9 cellular contexts compared by ENCODE assay signal in genomic region chr9:136225366-136225747, GRCh38. TPM values are rescaled to one million over a fixed set of nuclear protein-coding genes. Genes with fewer than 3 reads are reported as not detected.
DNase-seq lines count a peak whose midpoint lies in the region; ATAC-seq, FAIRE-seq and TF ChIP-seq lines count a peak whose summit lies in the region.
"Had no signal": no experiment of that assay in that cellular context is flagged by ENCODE, and none has a peak within 500 bp of the region (broad histone marks: within the 10 kb centered on the region; RNA-seq: fewer than 3 reads in every experiment).

No MANE protein-coding gene starts in this region.

- no peak overlapping the region for H3K4me2 ChIP-seq in HepG2 (ENCODE audit: low read depth, low read length)

- intact Hi-C loops in HepG2 (cut with micrococcal nuclease; ENCODE audit: unreplicated experiment), result no loop called here
- intact Hi-C loops in right lobe of liver (cut with DNase I), result no loop called here

- peaks cover 30% of the 10 kb centered on the region for H3K79me2 ChIP-seq in HepG2 (ENCODE audit: insufficient read depth, low read length)

- H3K36me3 ChIP-seq in HepG2 (replicated peaks in 1 of 2; ENCODE audit: control insufficient read depth in 1 of 2, insufficient read depth in 2 of 2, low read length in 2 of 2), result peaks cover 35 to 66% of the 10 kb centered on the region in 2 experiments
- H3K36me3 ChIP-seq in right lobe of liver, result peaks cover 0 to 7% (median 0%) of the 10 kb centered on the region in 4 donors
- H3K36me3 ChIP-seq in suprapubic skin, result peaks cover 37% of the 10 kb centered on the region

- POLR2A ChIA-PET in HepG2 (lab: Yijun Ruan, JAX) (no interaction called here), RWPE1 (lab: Yijun Ruan, JAX; ENCODE audit: low non-redundant PET) (no interaction called here)

- CTCF ChIA-PET in HepG2 (lab: Yijun Ruan, JAX; ENCODE audit: low intra/inter-chr PET ratio, low total read pairs), result interaction anchor here (1.2 to 1.9 kb wide), 2 partner anchors 55 to 92 kb away, joined by 4 to 7 read pairs; no protein-coding TSS in a partner anchor
- CTCF ChIA-PET in RWPE1 (lab: Yijun Ruan, JAX), result interaction anchor here (0.6 to 1.3 kb wide), 11 partner anchors 9 to 1211 kb away, joined by 3 to 5 read pairs (median 3); no protein-coding TSS in a partner anchor

- ATAC-seq in HepG2 (no peak), right lobe of liver (no peak), HG02759 (IDR thresholded peaks at IDR 0.05; ENCODE audit: unreplicated experiment) (peak; percentile 62), GM21526 (IDR thresholded peaks at IDR 0.05; ENCODE audit: low FRiP score, unreplicated experiment) (no peak)

- H3K4me3 ChIP-seq in HepG2 (replicated peaks in 1 of 3; ENCODE audit: insufficient read depth in 1 of 3, low read depth in 2 of 3, low read length in 3 of 3) (no peak overlapping the region), right lobe of liver (no peak overlapping the region), suprapubic skin (no peak overlapping the region)

- H3K27ac ChIP-seq in HepG2 (ENCODE audit: extremely low read length, insufficient read depth, low read length), result no peak overlapping the region
- no peak overlapping the region for H3K27ac ChIP-seq in right lobe of liver
- H3K27ac ChIP-seq in RWPE1, result peak overlapping the region; percentile 80
- H3K27ac ChIP-seq in suprapubic skin, result peak overlapping the region; percentile 40

- no peak overlapping the region for H3K9ac ChIP-seq in HepG2 (ENCODE audit: insufficient read depth, low read depth, low read length)

- BruUV-seq in HepG2 (replicated peaks; lab: Mats Ljungman, UMichigan), result no TSS peak

- no peak overlapping the region for H2AFZ ChIP-seq in HepG2 (ENCODE audit: low read length)

- no peak for TF ChIP-seq RAD21 in HepG2 (CRISPR knock-in tag; IDR thresholded peaks at IDR 0.05)

- TF ChIP-seq EP300 in HepG2 (IDR thresholded peaks at IDR 0.05; ENCODE audit: low read depth in 2 of 2, low read length in 2 of 2), result no peak
- no peak for TF ChIP-seq EP300 in HepG2 (CRISPR knock-in tag; IDR thresholded peaks at IDR 0.05; ENCODE audit: borderline replicate concordance)
- no peak for TF ChIP-seq EP300 in suprapubic skin (IDR thresholded peaks at IDR 0.05)

- DNase-seq in HepG2 (ENCODE audit: low spot score) (no peak), right lobe of liver (no peak), RWPE1 (ENCODE audit: low spot score) (no peak), suprapubic skin (ENCODE audit: low spot score in 2 of 2) (no peak), NCI-H2029 treated with DMSO at 0.1 percent for 48 hours (lab: John Stamatoyannopoulos, UW) (no peak), SK-N-DZ (ENCODE audit: low spot score) (no peak)

- H3K9me3 ChIP-seq in HepG2 (ENCODE audit: low read length), result no peaks in the 10 kb centered on the region
- H3K9me3 ChIP-seq in right lobe of liver, result no peaks in the 10 kb centered on the region
- H3K9me3 ChIP-seq in suprapubic skin, result no peaks in the 10 kb centered on the region

- no peak for FAIRE-seq in HepG2 (lab: Jason Lieb, UNC)

- WGBS in HepG2 (ENCODE audit: low lambda C conversion rate), result 98% methylated on average over 10 of the region's 19 CpGs
- 83% methylated on average over 7 of the region's 19 CpGs for WGBS in right lobe of liver (ENCODE audit: insufficient coverage, low coverage, low lambda C conversion rate, missing lambda C conversion rate)
- 69% methylated on average over 11 of the region's 19 CpGs for WGBS in suprapubic skin

- no peaks in the 10 kb centered on the region for H3K4me1 ChIP-seq in HepG2 (ENCODE audit: insufficient read depth, low read length)
- peaks cover 0 to 6% (median 2%) of the 10 kb centered on the region in 4 donors for H3K4me1 ChIP-seq in right lobe of liver
- peaks cover 28% of the 10 kb centered on the region for H3K4me1 ChIP-seq in suprapubic skin

- TF ChIP-seq CTCF in HepG2 (CRISPR knock-in tag; IDR thresholded peaks at IDR 0.05) (no peak), right lobe of liver (IDR thresholded peaks at IDR 0.05) (no peak), RWPE1 (conservative IDR thresholded peaks at IDR 0.05; ENCODE audit: low read depth) (no peak), suprapubic skin (IDR thresholded peaks at IDR 0.05) (no peak)

- H3K27me3 ChIP-seq in HepG2 (ENCODE audit: control insufficient read depth in 1 of 2, insufficient read depth in 2 of 2, low read length in 2 of 2) (no peaks in the 10 kb centered on the region), right lobe of liver (no peaks in the 10 kb centered on the region), suprapubic skin (no peaks in the 10 kb centered on the region)

- TF ChIP-seq POLR2A in HepG2 (IDR thresholded peaks at IDR 0.05; ENCODE audit: insufficient read depth in 1 of 2, low read depth in 2 of 2, low read length in 2 of 2) (no peak), right lobe of liver (IDR thresholded peaks at IDR 0.05) (no peak), suprapubic skin (IDR thresholded peaks at IDR 0.05) (no peak)

- in situ Hi-C loops in HepG2 (cut with HindIII; ENCODE audit: extremely low pct_ligation_motif_present, low pct_unique_long_range_greater_than_20kb), result no loop called here

- H4K20me1 ChIP-seq in HepG2 (ENCODE audit: insufficient read depth, low read length), result peaks cover 50% of the 10 kb centered on the region

TF ChIP-seq in HepG2, 621 proteins besides CTCF, POLR2A, EP300 and RAD21 (continues in another document):
- TF ChIP-seq HMG20B (CRISPR knock-in tag; conservative IDR thresholded peaks at IDR 0.05), result no peak
- no peak for TF ChIP-seq ZNF614 (CRISPR knock-in tag; IDR thresholded peaks at IDR 0.05; ENCODE audit: borderline replicate concordance)
- TF ChIP-seq TAF15 (IDR thresholded peaks at IDR 0.05; ENCODE audit: low read depth, low read length, poor library complexity, severe bottlenecking), result no peak

RNA-seq across cellular contexts. Expression of gene QSOX2, which starts 20.3 kb away (rescaled TPM):
- 10.1 and 27.1 TPM in 2 replicates for total RNA-seq in HepG2 (2016; rRNA removed; fragmentation: Illumina TruSeq; extraction: Trizol)
- total RNA-seq in HepG2 (2016; cell fraction: cytosol; rRNA removed; fragmentation: Illumina TruSeq; extraction: Trizol; ENCODE audit: low read depth), result 2.0 and 2.2 TPM in 2 replicates
- 9.0 and 27.0 TPM in 2 replicates for total RNA-seq in HepG2 (2016; cell fraction: insoluble cytoplasmic fraction; rRNA removed; fragmentation: Illumina TruSeq; extraction: Trizol)
- 4.9 and 5.5 TPM in 2 replicates for total RNA-seq in HepG2 (2016; cell fraction: membrane; rRNA removed; fragmentation: Illumina TruSeq; extraction: Trizol)
- total RNA-seq in HepG2 (2016; cell fraction: nucleus; rRNA removed; fragmentation: Illumina TruSeq; extraction: Trizol), result 29.4 and 33.0 TPM in 2 replicates
- polyA plus RNA-seq in HepG2 (2011; rRNA removed), result 36.4 and 42.1 TPM in 2 replicates
- 18.1 and 19.6 TPM in 2 replicates for polyA plus RNA-seq in HepG2 (2011; cell fraction: cytosol; rRNA removed)
- 53.2 and 71.8 TPM in 2 replicates for polyA plus RNA-seq in HepG2 (2011; cell fraction: nucleus; rRNA removed)
- 28.3 and 37.6 TPM in 2 replicates for polyA plus RNA-seq in HepG2 (2012)
- polyA plus RNA-seq in HepG2 (2016; cell fraction: cytosol; fragmentation: Illumina TruSeq; extraction: Trizol; ENCODE audit: low read depth), result 1.3 and 1.4 TPM in 2 replicates
- 8.1 and 10.4 TPM in 2 replicates for polyA plus RNA-seq in HepG2 (2016; cell fraction: insoluble cytoplasmic fraction; fragmentation: Illumina TruSeq; extraction: Trizol; ENCODE audit: low read depth)
- polyA plus RNA-seq in HepG2 (2016; cell fraction: membrane; fragmentation: Illumina TruSeq; extraction: Trizol; ENCODE audit: low read depth), result 2.5 and 3.2 TPM in 2 replicates
- 56.3 and 58.3 TPM in 2 replicates for polyA plus RNA-seq in HepG2 (2016; cell fraction: nucleus; fragmentation: Illumina TruSeq; extraction: Trizol; ENCODE audit: insufficient read depth, low read depth)
- 28.3 and 40.5 TPM in 2 replicates for polyA minus RNA-seq in HepG2 (2011; rRNA and poly(A)+ RNA removed; ENCODE audit: low replicate concordance)
- polyA minus RNA-seq in HepG2 (2011; cell fraction: cytosol; rRNA and poly(A)+ RNA removed), result 18.7 and 20.4 TPM in 2 replicates
- 26.1 and 26.5 TPM in 2 replicates for polyA minus RNA-seq in HepG2 (2011; cell fraction: nucleus; rRNA and poly(A)+ RNA removed)
- total RNA-seq in right lobe of liver, result 1 to 10 TPM; 2.9 to 8.7 (median 6.4) TPM
- total RNA-seq in suprapubic skin, result 10 to 100 TPM; 10.2 to 15.8 (median 12.1) TPM
- polyA plus RNA-seq in SK-N-DZ (2014; cell fraction: cytosol; rRNA removed), result 28.3 and 34.3 TPM in 2 replicates
- 67.5 and 68.8 TPM in 2 replicates for polyA plus RNA-seq in SK-N-DZ (2014; cell fraction: nucleus; rRNA removed)

RNA-seq across cellular contexts. Expression of gene LHX3, which starts 20.4 kb away (rescaled TPM):
- total RNA-seq in HepG2 (2016; rRNA removed; fragmentation: Illumina TruSeq; extraction: Trizol), result not detected in 2 replicates
- not detected in 2 replicates for total RNA-seq in HepG2 (2016; cell fraction: cytosol; rRNA removed; fragmentation: Illumina TruSeq; extraction: Trizol; ENCODE audit: low read depth)
- not detected in 2 replicates for total RNA-seq in HepG2 (2016; cell fraction: insoluble cytoplasmic fraction; rRNA removed; fragmentation: Illumina TruSeq; extraction: Trizol)
- total RNA-seq in HepG2 (2016; cell fraction: membrane; rRNA removed; fragmentation: Illumina TruSeq; extraction: Trizol), result not detected in 2 replicates
- not detected in 2 replicates for total RNA-seq in HepG2 (2016; cell fraction: nucleus; rRNA removed; fragmentation: Illumina TruSeq; extraction: Trizol)
- not detected in 2 replicates for polyA plus RNA-seq in HepG2 (2011; rRNA removed)
- not detected in 2 replicates for polyA plus RNA-seq in HepG2 (2011; cell fraction: cytosol; rRNA removed)
- polyA plus RNA-seq in HepG2 (2011; cell fraction: nucleus; rRNA removed), result 0.03 TPM in 1 of 2 replicates, not detected in the other
- polyA plus RNA-seq in HepG2 (2012), result not detected in 2 replicates
- polyA plus RNA-seq in HepG2 (2016; cell fraction: cytosol; fragmentation: Illumina TruSeq; extraction: Trizol; ENCODE audit: low read depth), result not detected in 2 replicates
- polyA plus RNA-seq in HepG2 (2016; cell fraction: insoluble cytoplasmic fraction; fragmentation: Illumina TruSeq; extraction: Trizol; ENCODE audit: low read depth), result not detected in 2 replicates
- not detected in 2 replicates for polyA plus RNA-seq in HepG2 (2016; cell fraction: membrane; fragmentation: Illumina TruSeq; extraction: Trizol; ENCODE audit: low read depth)
- not detected in 2 replicates for polyA plus RNA-seq in HepG2 (2016; cell fraction: nucleus; fragmentation: Illumina TruSeq; extraction: Trizol; ENCODE audit: insufficient read depth, low read depth)
- 0.05 TPM in 1 of 2 replicates, not detected in the other for polyA minus RNA-seq in HepG2 (2011; rRNA and poly(A)+ RNA removed; ENCODE audit: low replicate concordance)
- not detected in 2 replicates for polyA minus RNA-seq in HepG2 (2011; cell fraction: cytosol; rRNA and poly(A)+ RNA removed)
- polyA minus RNA-seq in HepG2 (2011; cell fraction: nucleus; rRNA and poly(A)+ RNA removed), result 0.13 TPM in 1 of 2 replicates, not detected in the other
- not detected for total RNA-seq in right lobe of liver
- total RNA-seq in suprapubic skin, result under 1 TPM in 2 of 4 donors, not detected in 2; 0.26 TPM
- not detected in 2 replicates for polyA plus RNA-seq in SK-N-DZ (2014; cell fraction: cytosol; rRNA removed)
- polyA plus RNA-seq in SK-N-DZ (2014; cell fraction: nucleus; rRNA removed), result 0.19 TPM in 1 of 2 replicates, not detected in the other
- polyA plus RNA-seq: neural cell had no signal

Comparison
In these comparisons a context has a peak if more than half of its experiments do, and no peak if none do; other contexts are left out.
1. H3K27ac ChIP-seq: peak in RWPE1 (single experiment) and suprapubic skin (single experiment); none in HepG2 (single experiment) and right lobe of liver (0 of 3).